Comparison of ENCODE assay signal across 1 cellular context in genomic region chrX:124502144-124502543, GRCh38.
TF ChIP-seq lines count a peak whose summit lies in the region.

No MANE protein-coding gene starts in this region.

TF ChIP-seq in GM12878, 131 proteins besides CTCF, POLR2A, EP300 and RAD21 (continued from another document):
- TF ChIP-seq KAT2A (conservative IDR thresholded peaks at IDR 0.05; ENCODE audit: control insufficient read depth, low read depth, low read length) = no peak
- TF ChIP-seq MLLT1 (IDR thresholded peaks at IDR 0.05) = no peak
- TF ChIP-seq BHLHE40 (IDR thresholded peaks at IDR 0.05; ENCODE audit: borderline replicate concordance in 1 of 2, low read depth in 2 of 2, low read length in 1 of 2) = no peak
- no peak for TF ChIP-seq SREBF1 (IDR thresholded peaks at IDR 0.05; ENCODE audit: low read length)
- TF ChIP-seq RAD51 (IDR thresholded peaks at IDR 0.05) = no peak
- no peak for TF ChIP-seq PAX5 (IDR thresholded peaks at IDR 0.05; ENCODE audit: borderline replicate concordance, low read depth, low read length)
- TF ChIP-seq BRCA1 (IDR thresholded peaks at IDR 0.05; ENCODE audit: low read depth, low read length) = no peak
- peak; percentile 20; the same call in 1 of the 2 replicates for TF ChIP-seq BMI1 (IDR thresholded peaks at IDR 0.05; ENCODE audit: borderline replicate concordance)
- no peak for TF ChIP-seq ZNF217 (IDR thresholded peaks at IDR 0.05)
- TF ChIP-seq CBX5 (IDR thresholded peaks at IDR 0.05; ENCODE audit: low read depth) = no peak
- TF ChIP-seq TBL1XR1 (IDR thresholded peaks at IDR 0.05; ENCODE audit: low read depth, low read length) = no peak
- no peak for TF ChIP-seq HDGF (IDR thresholded peaks at IDR 0.05)
- TF ChIP-seq CREM (IDR thresholded peaks at IDR 0.05; ENCODE audit: low read depth) = no peak
- no peak for TF ChIP-seq ZNF384 (IDR thresholded peaks at IDR 0.05; ENCODE audit: borderline replicate concordance, low read depth, low read length)
- 0 out of 2 replicates have a peak, but pooled peaks have one; percentile 31 for TF ChIP-seq ATF7 (IDR thresholded peaks at IDR 0.05; ENCODE audit: low read depth)
- TF ChIP-seq POU2F2 (IDR thresholded peaks at IDR 0.05; ENCODE audit: borderline replicate concordance, low read depth, low read length) = no peak
- no peak for TF ChIP-seq POLR2AphosphoS2 (IDR thresholded peaks at IDR 0.05; ENCODE audit: low read depth, low read length)
- no peak for TF ChIP-seq HCFC1 (IDR thresholded peaks at IDR 0.05; ENCODE audit: low read length)
TF ChIP-seq in GM12878: peak in this region for 5.
